Comparison of ENCODE assay signal across 21 cellular contexts in the genomic region with DNA sequence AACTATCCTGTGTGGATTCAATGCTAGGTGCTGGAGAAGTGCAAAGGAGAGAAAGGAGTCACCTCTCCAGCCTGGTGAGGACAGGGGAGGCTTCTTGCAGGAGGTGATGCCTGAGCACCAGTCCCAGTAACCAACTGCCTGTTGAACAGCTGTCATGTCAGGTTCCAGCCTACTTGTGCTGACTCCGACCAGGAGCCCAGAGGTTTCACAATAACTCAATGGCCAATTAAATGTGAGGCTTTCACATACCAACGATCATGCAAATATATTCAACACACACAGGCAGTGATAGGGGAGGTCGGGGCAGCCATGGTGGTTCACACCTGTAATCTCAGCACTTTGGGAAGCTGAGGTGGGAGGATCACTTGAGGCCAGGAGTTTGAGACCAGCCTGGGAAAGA. TPM values are rescaled to one million over a fixed set of nuclear protein-coding genes. Genes with fewer than 3 reads are reported as not detected.
DNase-seq lines count a peak whose midpoint lies in the region; ATAC-seq, FAIRE-seq and TF ChIP-seq lines count a peak whose summit lies in the region.
"Had no signal": no experiment of that assay in that cellular context is flagged by ENCODE, and none has a peak within 500 bp of the region (broad histone marks: within the 10 kb centered on the region; RNA-seq: fewer than 3 reads in every experiment).

No MANE protein-coding gene starts in this region.

- no peak overlapping the region for H4K8ac ChIP-seq in trophoblast cell (ENCODE audit: low read depth, low read length)

- H2BK12ac ChIP-seq in trophoblast cell (ENCODE audit: low read length), result no peak overlapping the region

- in situ Hi-C loops in HepG2 (cut with HindIII; ENCODE audit: extremely low pct_ligation_motif_present, low pct_unique_long_range_greater_than_20kb), result no loop called here

- ATAC-seq in right lobe of liver (peak; percentile 39 to 60 (median 53)), HepG2 (no peak), HG03432 (IDR thresholded peaks at IDR 0.05; ENCODE audit: unreplicated experiment) (peak; percentile 43), GM21723 (IDR thresholded peaks at IDR 0.05; ENCODE audit: unreplicated experiment) (no peak)
- no peak for ATAC-seq in activated CD4-positive, CD25-positive, alpha-beta regulatory T cell treated with anti-CD3 and anti-CD28 coated beads, Interleukin-2, amount 50 U/mL, for 24 hours
- ATAC-seq: PC-3, T-helper 17 cell had no signal

- H3K27me3 ChIP-seq in right lobe of liver (no peaks in the 10 kb centered on the region), HepG2 (ENCODE audit: control insufficient read depth in 1 of 2, insufficient read depth in 2 of 2, low read length in 2 of 2) (no peaks in the 10 kb centered on the region), trophoblast cell (ENCODE audit: insufficient read depth, low read length) (no peaks in the 10 kb centered on the region)

- H3K4me3 ChIP-seq in right lobe of liver (no peak overlapping the region), HepG2 (replicated peaks in 1 of 3; ENCODE audit: insufficient read depth in 1 of 3, low read depth in 2 of 3, low read length in 3 of 3) (no peak overlapping the region), trophoblast cell (ENCODE audit: low read depth, low read length) (no peak overlapping the region), OCI-LY7 (ENCODE audit: low read depth, low read length, poor library complexity, severe bottlenecking) (no peak overlapping the region)

- H3K27ac ChIP-seq in right lobe of liver (peak overlapping the region in 1 of 3 donors; percentile 8), HepG2 (ENCODE audit: extremely low read length, insufficient read depth, low read length) (no peak overlapping the region), trophoblast cell (ENCODE audit: low read depth, low read length) (no peak overlapping the region), OCI-LY7 (ENCODE audit: low read depth, low read length, poor library complexity, severe bottlenecking) (no peak overlapping the region)
- H3K27ac ChIP-seq: HL-60, KMS-11 had no signal

- no peak overlapping the region for H3K9ac ChIP-seq in HepG2 (ENCODE audit: insufficient read depth, low read depth, low read length)
- H3K9ac ChIP-seq in trophoblast cell (ENCODE audit: low read length), result no peak overlapping the region
- H3K9ac ChIP-seq: KMS-11 had no signal

- H3K9me3 ChIP-seq in right lobe of liver (no peaks in the 10 kb centered on the region), HepG2 (ENCODE audit: low read length) (no peaks in the 10 kb centered on the region), trophoblast cell (ENCODE audit: insufficient read depth, low read depth, low read length) (no peaks in the 10 kb centered on the region), OCI-LY7 (ENCODE audit: low read length) (peaks cover 13% of the 10 kb centered on the region)

- H3K18ac ChIP-seq in trophoblast cell (ENCODE audit: low read length), result no peak overlapping the region

- H3K36me3 ChIP-seq in right lobe of liver (peaks cover 0 to 10% (median 0%) of the 10 kb centered on the region in 4 donors), HepG2 (replicated peaks in 1 of 2; ENCODE audit: control insufficient read depth in 1 of 2, insufficient read depth in 2 of 2, low read length in 2 of 2) (peaks cover 6 to 29% of the 10 kb centered on the region in 2 experiments), trophoblast cell (ENCODE audit: control insufficient read depth in 1 of 2, insufficient read depth in 2 of 2, low read length in 2 of 2) (peaks cover 0 to 3% of the 10 kb centered on the region in 2 experiments), OCI-LY7 (ENCODE audit: insufficient read depth, low read length) (peaks cover 15% of the 10 kb centered on the region)

- no peak for TF ChIP-seq RAD21 in HepG2 (CRISPR knock-in tag; IDR thresholded peaks at IDR 0.05)

- no peak overlapping the region for H3K14ac ChIP-seq in trophoblast cell (ENCODE audit: low read length)

- H2AFZ ChIP-seq in HepG2 (ENCODE audit: low read length) (no peak overlapping the region), trophoblast cell (ENCODE audit: insufficient read depth, low read length, poor library complexity) (no peak overlapping the region), OCI-LY7 (ENCODE audit: low read length) (no peak overlapping the region)

- H3K4me2 ChIP-seq in HepG2 (ENCODE audit: low read depth, low read length), result no peak overlapping the region
- H3K4me2 ChIP-seq in trophoblast cell (ENCODE audit: low read length), result no peak overlapping the region
- no peak overlapping the region for H3K4me2 ChIP-seq in OCI-LY7 (ENCODE audit: low read length)
- H3K4me2 ChIP-seq: KMS-11 had no signal

- no peaks in the 10 kb centered on the region for H3K79me1 ChIP-seq in trophoblast cell (ENCODE audit: low read length)

- TF ChIP-seq POLR2A in right lobe of liver (IDR thresholded peaks at IDR 0.05) (no peak), HepG2 (IDR thresholded peaks at IDR 0.05; ENCODE audit: insufficient read depth in 1 of 2, low read depth in 2 of 2, low read length in 2 of 2) (no peak)

- DNase-seq in right lobe of liver (no peak), HepG2 (ENCODE audit: low spot score) (no peak), trophoblast cell (peak; percentile 49 to 71), OCI-LY7 (ENCODE audit: low spot score) (no peak)
- DNase-seq: 8988T, GOT3, HCEC 1CT, MV-4-11, NCI-H187, NCI-H446, PC-3, Right ventricle myocardium superior, SW 1271, T-helper 17 cell had no signal

- H3K79me2 ChIP-seq in HepG2 (ENCODE audit: insufficient read depth, low read length) (peaks cover 28% of the 10 kb centered on the region), trophoblast cell (ENCODE audit: control insufficient read depth, insufficient read depth, low read length, poor library complexity) (no peaks in the 10 kb centered on the region), OCI-LY7 (ENCODE audit: insufficient read depth, low read depth, low read length) (no peaks in the 10 kb centered on the region)

- CTCF ChIA-PET in HepG2 (lab: Yijun Ruan, JAX; ENCODE audit: low intra/inter-chr PET ratio, low total read pairs), result no interaction called here
- CTCF ChIA-PET in OCI-LY7 (lab: Charles Lee; ENCODE audit: unreplicated experiment), result no interaction called here

- H2AK5ac ChIP-seq in trophoblast cell (ENCODE audit: low read length), result no peak overlapping the region

- BruUV-seq in HepG2 (replicated peaks; lab: Mats Ljungman, UMichigan) (no TSS peak), OCI-LY7 (replicated peaks; lab: Mats Ljungman, UMichigan) (no TSS peak)

- H2BK120ac ChIP-seq in trophoblast cell (ENCODE audit: insufficient read depth, low read length, poor library complexity), result no peak overlapping the region

- no peak for TF ChIP-seq EP300 in HepG2 (IDR thresholded peaks at IDR 0.05; ENCODE audit: low read depth in 2 of 2, low read length in 2 of 2)
- no peak for TF ChIP-seq EP300 in HepG2 (CRISPR knock-in tag; IDR thresholded peaks at IDR 0.05; ENCODE audit: borderline replicate concordance)

- no peak overlapping the region for H3K4ac ChIP-seq in trophoblast cell (ENCODE audit: low read depth, low read length)

- no peak overlapping the region for H3K23ac ChIP-seq in trophoblast cell (ENCODE audit: low read length)

- H4K20me1 ChIP-seq in HepG2 (ENCODE audit: insufficient read depth, low read length) (no peaks in the 10 kb centered on the region), OCI-LY7 (ENCODE audit: insufficient read depth, low read length) (no peaks in the 10 kb centered on the region)

- intact Hi-C loops in right lobe of liver (cut with DNase I) (no loop called here), HepG2 (cut with micrococcal nuclease; ENCODE audit: unreplicated experiment) (no loop called here), OCI-LY7 (cut with micrococcal nuclease; ENCODE audit: unreplicated experiment) (no loop called here)

- FAIRE-seq in HepG2 (lab: Jason Lieb, UNC), result no peak
- FAIRE-seq: G401.6, GM12892 had no signal

- WGBS in right lobe of liver (ENCODE audit: insufficient coverage, low coverage, low lambda C conversion rate, missing lambda C conversion rate), result 36% methylated on average over 3 of the region's 3 CpGs
- WGBS in HepG2 (ENCODE audit: low lambda C conversion rate), result 85% methylated on average over 2 of the region's 3 CpGs
- WGBS in trophoblast cell (ENCODE audit: extremely low coverage, insufficient coverage, insufficient read length), result no CpG with 5 or more reads among the region's 3 CpGs

- H4K91ac ChIP-seq in trophoblast cell (ENCODE audit: low read depth, low read length), result no peak overlapping the region

- H3K9me2 ChIP-seq in OCI-LY7 (ENCODE audit: insufficient read depth, low read length), result no peaks in the 10 kb centered on the region

- H3K4me1 ChIP-seq in right lobe of liver (peaks cover 0 to 61% (median 12%) of the 10 kb centered on the region in 4 donors), HepG2 (ENCODE audit: insufficient read depth, low read length) (peaks cover 32% of the 10 kb centered on the region), trophoblast cell (ENCODE audit: control insufficient read depth in 1 of 2, insufficient read depth in 2 of 2, low read length in 2 of 2) (peaks cover 0 to 2% of the 10 kb centered on the region in 2 experiments), OCI-LY7 (ENCODE audit: insufficient read depth, low read length, poor library complexity, severe bottlenecking) (peaks cover 8% of the 10 kb centered on the region)

- H2BK5ac ChIP-seq in trophoblast cell (ENCODE audit: low read depth, low read length, poor library complexity), result no peak overlapping the region

- TF ChIP-seq CTCF in right lobe of liver (IDR thresholded peaks at IDR 0.05) (no peak), HepG2 (CRISPR knock-in tag; IDR thresholded peaks at IDR 0.05) (no peak), OCI-LY7 (conservative IDR thresholded peaks at IDR 0.05; ENCODE audit: low read length) (no peak)

- no peak overlapping the region for H4K12ac ChIP-seq in trophoblast cell (ENCODE audit: low read depth, low read length)

- POLR2A ChIA-PET in HepG2 (lab: Yijun Ruan, JAX) (no interaction called here), OCI-LY7 (lab: Charles Lee) (no interaction called here)

RNA-seq across cellular contexts. Expression of a gene that starts 7.7 kb away (rescaled TPM):
- total RNA-seq in right lobe of liver (100 to 1,000 TPM in 5 of 6 experiments, 10 to 100 TPM in 1; 87.1 to 380 (median 236) TPM), HepG2 (2016; rRNA removed; fragmentation: Illumina TruSeq; extraction: Trizol) (59.1 and 104 TPM in 2 replicates), OCI-LY7 (2022) (17.8 and 18.5 TPM in 2 replicates)
- 7.1 and 7.4 TPM in 2 replicates for total RNA-seq in HepG2 (2016; cell fraction: cytosol; rRNA removed; fragmentation: Illumina TruSeq; extraction: Trizol; ENCODE audit: low read depth)
- 59.7 and 103 TPM in 2 replicates for total RNA-seq in HepG2 (2016; cell fraction: insoluble cytoplasmic fraction; rRNA removed; fragmentation: Illumina TruSeq; extraction: Trizol)
- total RNA-seq in HepG2 (2016; cell fraction: membrane; rRNA removed; fragmentation: Illumina TruSeq; extraction: Trizol), result 22.6 and 22.9 TPM in 2 replicates
- 46.4 and 52.3 TPM in 2 replicates for total RNA-seq in HepG2 (2016; cell fraction: nucleus; rRNA removed; fragmentation: Illumina TruSeq; extraction: Trizol)
- polyA plus RNA-seq in HepG2 (2011; rRNA removed), result 73.1 and 95.3 TPM in 2 replicates
- polyA plus RNA-seq in HepG2 (2011; cell fraction: cytosol; rRNA removed), result 78.7 and 91.6 TPM in 2 replicates
- 94.1 and 102 TPM in 2 replicates for polyA plus RNA-seq in HepG2 (2011; cell fraction: nucleus; rRNA removed)
- 74.2 and 78.2 TPM in 2 replicates for polyA plus RNA-seq in HepG2 (2012)
- 10.6 and 11.4 TPM in 2 replicates for polyA plus RNA-seq in HepG2 (2016; cell fraction: cytosol; fragmentation: Illumina TruSeq; extraction: Trizol; ENCODE audit: low read depth)
- 128 and 136 TPM in 2 replicates for polyA plus RNA-seq in HepG2 (2016; cell fraction: insoluble cytoplasmic fraction; fragmentation: Illumina TruSeq; extraction: Trizol; ENCODE audit: low read depth)
- 18.9 and 20.0 TPM in 2 replicates for polyA plus RNA-seq in HepG2 (2016; cell fraction: membrane; fragmentation: Illumina TruSeq; extraction: Trizol; ENCODE audit: low read depth)
- polyA plus RNA-seq in HepG2 (2016; cell fraction: nucleus; fragmentation: Illumina TruSeq; extraction: Trizol; ENCODE audit: insufficient read depth, low read depth), result 92.1 and 93.6 TPM in 2 replicates
- 117 and 252 TPM in 2 replicates for polyA minus RNA-seq in HepG2 (2011; rRNA and poly(A)+ RNA removed; ENCODE audit: low replicate concordance)
- 46.5 and 50.3 TPM in 2 replicates for polyA minus RNA-seq in HepG2 (2011; cell fraction: cytosol; rRNA and poly(A)+ RNA removed)
- 35.7 and 43.0 TPM in 2 replicates for polyA minus RNA-seq in HepG2 (2011; cell fraction: nucleus; rRNA and poly(A)+ RNA removed)
- 9.3 and 9.7 TPM in 2 replicates for polyA plus RNA-seq in trophoblast cell (2013)
- total RNA-seq in OCI-LY7 (2014; rRNA removed; shearing (Covaris generic)), result 10.4 and 11.4 TPM in 2 replicates

Comparison
In these comparisons a context has a peak if more than half of its experiments do, and no peak if none do; other contexts are left out.
1. ATAC-seq: peak in right lobe of liver (4 of 4) and HG03432 (single experiment); none in HepG2 (single experiment), GM21723 (single experiment) and activated CD4-positive, CD25-positive, alpha-beta regulatory T cell treated with anti-CD3 and anti-CD28 coated beads, Interleukin-2, amount 50 U/mL, for 24 hours (0 of 2).
2. DNase-seq: peak in trophoblast cell (2 of 2); none in right lobe of liver (0 of 3), HepG2 (single experiment) and OCI-LY7 (single experiment).